8 cellular contexts compared by ENCODE assay signal in the genomic region with DNA sequence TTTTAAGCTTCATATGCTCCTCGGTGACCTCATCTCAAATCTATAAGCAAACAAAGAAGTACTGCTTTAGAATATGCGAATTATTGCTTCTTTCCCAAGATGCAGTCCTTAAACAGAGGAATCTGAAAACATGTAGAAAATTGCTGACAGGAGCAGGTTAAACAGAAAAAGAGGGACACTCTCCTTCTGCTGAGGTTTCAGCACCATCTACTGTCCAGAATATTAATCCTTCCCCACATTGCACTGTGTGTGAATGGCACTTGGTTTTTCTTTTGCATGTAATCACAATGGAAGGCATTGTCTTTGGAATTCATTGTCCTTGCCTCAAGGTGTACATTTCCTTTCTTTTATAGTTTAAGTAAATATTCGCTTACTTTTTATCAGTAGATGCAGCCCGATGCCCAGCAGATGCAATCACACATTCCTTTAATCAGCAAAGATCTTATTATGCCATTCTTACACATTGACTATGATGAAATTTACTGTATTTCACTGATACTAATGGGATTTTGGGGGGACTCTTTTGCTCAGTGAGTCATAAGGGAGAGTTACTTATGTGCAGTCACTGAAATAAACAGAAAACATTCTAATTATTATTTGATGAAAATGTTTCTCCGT.
DNase-seq lines count a peak whose midpoint lies in the region; ATAC-seq lines count a peak whose summit lies in the region.

No MANE protein-coding gene starts in this region.

- in situ Hi-C loops in G401 (cut with HindIII; ENCODE audit: low sequenced_read_pairs), result no loop called here

- ATAC-seq in GM21723 (IDR thresholded peaks at IDR 0.05; ENCODE audit: unreplicated experiment) (peak; percentile 93), GM18907 (IDR thresholded peaks at IDR 0.05; ENCODE audit: unreplicated experiment) (no peak)

- DNase-seq in G401 (ENCODE audit: low spot score), result peak; percentile 89
- peak; percentile 21 for DNase-seq in MV-4-11 (lab: John Stamatoyannopoulos, UW)
- DNase-seq in amniotic epithelial cell (ENCODE audit: low read depth), result peak; percentile 0
- DNase-seq in left kidney (ENCODE audit: low read depth, low spot score), result peak; percentile 85
- DNase-seq in activated T-cell treated with anti-CD3 and anti-CD28 coated beads for 4 hours, result no peak
- no peak for DNase-seq in activated CD4-positive, CD25-positive, alpha-beta regulatory T cell treated with anti-CD3 and anti-CD28 coated beads, Interleukin-2, amount 50 U/mL, for 72 hours

Comparison
In these comparisons a context has a peak if more than half of its experiments do, and no peak if none do; other contexts are left out.
1. DNase-seq: peak in G401 (single experiment), MV-4-11 (single experiment), amniotic epithelial cell (single experiment) and left kidney (single experiment); none in activated T-cell treated with anti-CD3 and anti-CD28 coated beads for 4 hours (single experiment) and activated CD4-positive, CD25-positive, alpha-beta regulatory T cell treated with anti-CD3 and anti-CD28 coated beads, Interleukin-2, amount 50 U/mL, for 72 hours (single experiment).